In the genomic region with DNA sequence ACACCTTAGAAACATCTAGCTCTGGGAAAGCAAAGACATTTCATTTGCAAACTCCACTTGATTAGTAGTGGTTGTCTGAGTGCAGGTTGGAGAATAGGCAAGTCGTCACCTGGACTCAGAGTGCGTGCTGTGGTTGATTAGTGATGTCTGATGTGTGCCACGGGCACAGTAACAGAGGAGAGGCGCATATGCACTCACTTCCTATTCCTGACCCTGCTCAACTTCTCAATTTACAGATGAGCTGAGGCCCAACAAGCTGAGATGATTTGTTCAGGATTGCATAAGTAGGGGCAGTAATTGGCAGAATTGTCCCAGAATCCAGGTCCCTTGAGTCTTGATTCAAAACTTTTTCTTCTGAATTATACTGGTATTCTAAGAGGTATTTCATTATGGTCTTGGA, we compare ENCODE assay signal across 1 cellular context.
TF ChIP-seq lines count a peak whose summit lies in the region.

No MANE protein-coding gene starts in this region.

TF ChIP-seq in K562, 482 proteins besides CTCF, POLR2A, EP300 and RAD21 (continued from another document):
- TF ChIP-seq, protein P1, sequence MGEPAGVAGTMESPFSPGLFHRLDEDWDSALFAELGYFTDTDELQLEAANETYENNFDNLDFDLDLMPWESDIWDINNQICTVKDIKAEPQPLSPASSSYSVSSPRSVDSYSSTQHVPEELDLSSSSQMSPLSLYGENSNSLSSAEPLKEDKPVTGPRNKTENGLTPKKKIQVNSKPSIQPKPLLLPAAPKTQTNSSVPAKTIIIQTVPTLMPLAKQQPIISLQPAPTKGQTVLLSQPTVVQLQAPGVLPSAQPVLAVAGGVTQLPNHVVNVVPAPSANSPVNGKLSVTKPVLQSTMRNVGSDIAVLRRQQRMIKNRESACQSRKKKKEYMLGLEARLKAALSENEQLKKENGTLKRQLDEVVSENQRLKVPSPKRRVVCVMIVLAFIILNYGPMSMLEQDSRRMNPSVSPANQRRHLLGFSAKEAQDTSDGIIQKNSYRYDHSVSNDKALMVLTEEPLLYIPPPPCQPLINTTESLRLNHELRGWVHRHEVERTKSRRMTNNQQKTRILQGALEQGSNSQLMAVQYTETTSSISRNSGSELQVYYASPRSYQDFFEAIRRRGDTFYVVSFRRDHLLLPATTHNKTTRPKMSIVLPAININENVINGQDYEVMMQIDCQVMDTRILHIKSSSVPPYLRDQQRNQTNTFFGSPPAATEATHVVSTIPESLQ (CRISPR knock-in tag; IDR thresholded peaks at IDR 0.05): no peak
